ENCODE assay signal across 21 cellular contexts in genomic region chr7:121901026-121901425, GRCh38. TPM values are rescaled to one million over a fixed set of nuclear protein-coding genes. Genes with fewer than 3 reads are reported as not detected.
DNase-seq lines count a peak whose midpoint lies in the region; ATAC-seq and TF ChIP-seq lines count a peak whose summit lies in the region.
"Had no signal": no experiment of that assay in that cellular context is flagged by ENCODE, and none has a peak within 500 bp of the region (broad histone marks: within the 10 kb centered on the region; RNA-seq: fewer than 3 reads in every experiment).

No MANE protein-coding gene starts in this region.

- no peaks in the 10 kb centered on the region for H3K4me1 Mint-ChIP-seq in mesothelial cell of epicardium
- H3K4me1 Mint-ChIP-seq: T-cell had no signal

- 60% methylated on average over 2 of the region's 2 CpGs for WGBS in hepatocyte (ENCODE audit: low lambda C conversion rate, missing lambda C conversion rate)

- no peaks in the 10 kb centered on the region for H3K79me2 ChIP-seq in hepatocyte
- H3K79me2 ChIP-seq: parathyroid adenoma had no signal

- no peaks in the 10 kb centered on the region for H4K20me1 ChIP-seq in hepatocyte (ENCODE audit: insufficient read depth, poor library complexity, severe bottlenecking)

- peaks cover 6% of the 10 kb centered on the region for H3K9me3 Mint-ChIP-seq in mesothelial cell of epicardium
- H3K9me3 Mint-ChIP-seq: activated naive CD4-positive, alpha-beta T cell treated with anti-CD3 and anti-CD28 coated beads for 36 hours; stimulated activated naive CD8-positive, alpha-beta T cell treated with anti-CD3 and anti-CD28 coated beads, Interleukin-15, Interleukin-2, amounts not matched to agents 100 ng/mL and 50 ng/mL, for 24 hours had no signal

- TF ChIP-seq CTCF in GM13977 (IDR thresholded peaks at IDR 0.05; ENCODE audit: extremely low read depth, insufficient read depth, missing control alignments) (no peak), hepatocyte (IDR thresholded peaks at IDR 0.05; ENCODE audit: poor library complexity) (no peak), mesothelial cell of epicardium (IDR thresholded peaks at IDR 0.05; ENCODE audit: unreplicated experiment) (no peak)

- H3K36me3 Mint-ChIP-seq in mesothelial cell of epicardium: no peaks in the 10 kb centered on the region
- H3K36me3 Mint-ChIP-seq: T-cell had no signal

- H3K27ac Mint-ChIP-seq in mesothelial cell of epicardium: no peak overlapping the region
- H3K27ac Mint-ChIP-seq: activated naive CD4-positive, alpha-beta T cell treated with anti-CD3 and anti-CD28 coated beads for 36 hours; stimulated activated naive CD8-positive, alpha-beta T cell treated with anti-CD3 and anti-CD28 coated beads, Interleukin-15, Interleukin-2, amounts not matched to agents 100 ng/mL and 50 ng/mL, for 24 hours; T-cell had no signal

- no peaks in the 10 kb centered on the region for H3K27me3 ChIP-seq in hepatocyte
- H3K27me3 ChIP-seq: Peyer's patch, spleen had no signal

- in situ Hi-C loops in GM13977 (cut with MboI; ENCODE audit: low pct_unique_long_range_greater_than_20kb, low sequenced_read_pairs, unreplicated experiment): no loop called here

- no peak overlapping the region for H3K4me3 Mint-ChIP-seq in mesothelial cell of epicardium
- H3K4me3 Mint-ChIP-seq: activated naive CD4-positive, alpha-beta T cell treated with anti-CD3 and anti-CD28 coated beads for 36 hours; stimulated activated naive CD8-positive, alpha-beta T cell treated with anti-CD3 and anti-CD28 coated beads, Interleukin-15, Interleukin-2, amounts not matched to agents 100 ng/mL and 50 ng/mL, for 24 hours; T-cell had no signal

- DNase-seq in GM13977 (ENCODE audit: low spot score) (peak; percentile 12), hepatocyte (ENCODE audit: low spot score) (no peak), SKM-1 (lab: John Stamatoyannopoulos, UW; ENCODE audit: unreplicated experiment) (no peak), mesothelial cell of epicardium (ENCODE audit: low spot score in 2 of 2, unreplicated experiment in 2 of 2) (no peak)
- DNase-seq: activated naive CD4-positive, alpha-beta T cell treated with anti-CD3 and anti-CD28 coated beads for 36 hours; Karpas-422; left colon; NCI-H1694; NCI-H510A treated with DMSO at 0.1 percent for 48 hours; Peyer's patch; spleen; T-cell had no signal

- no peak overlapping the region for H3K27ac ChIP-seq in hepatocyte
- H3K27ac ChIP-seq: A549, parathyroid adenoma, Peyer's patch, spleen had no signal

- no peaks in the 10 kb centered on the region for H3K36me3 ChIP-seq in hepatocyte (replicated peaks; ENCODE audit: insufficient read depth, low read depth)
- H3K36me3 ChIP-seq: HAP-1, Peyer's patch, spleen had no signal

- H2AFZ ChIP-seq in hepatocyte: no peak overlapping the region
- H2AFZ ChIP-seq: parathyroid adenoma had no signal

- ATAC-seq in GM19395 (IDR thresholded peaks at IDR 0.05; ENCODE audit: unreplicated experiment) (peak; percentile 72), HG02798 (IDR thresholded peaks at IDR 0.05; ENCODE audit: poor library complexity, unreplicated experiment) (peak; percentile 73), HG03442 (IDR thresholded peaks at IDR 0.05; ENCODE audit: unreplicated experiment) (peak; percentile 94), HG02981 (IDR thresholded peaks at IDR 0.05; ENCODE audit: unreplicated experiment) (no peak)
- ATAC-seq: A549, left colon, T-cell had no signal

- H3K9me2 ChIP-seq in hepatocyte (replicated peaks; ENCODE audit: insufficient read depth): no peaks in the 10 kb centered on the region

- H3K4me3 ChIP-seq in hepatocyte: no peak overlapping the region
- H3K4me3 ChIP-seq: A549, HAP-1, Peyer's patch, spleen had no signal

- no peaks in the 10 kb centered on the region for H3K4me1 ChIP-seq in hepatocyte (ENCODE audit: insufficient read depth)
- H3K4me1 ChIP-seq: A549, HAP-1, parathyroid adenoma, Peyer's patch, spleen had no signal

- H3K9me3 ChIP-seq in hepatocyte (ENCODE audit: low read depth): no peaks in the 10 kb centered on the region
- H3K9me3 ChIP-seq: A549, HAP-1, Peyer's patch, spleen had no signal

- no peak overlapping the region for H3K4me2 ChIP-seq in hepatocyte
- H3K4me2 ChIP-seq: A549 had no signal

- H3K27me3 Mint-ChIP-seq in mesothelial cell of epicardium (ENCODE audit: low read depth): no peaks in the 10 kb centered on the region
- H3K27me3 Mint-ChIP-seq: stimulated activated naive CD8-positive, alpha-beta T cell treated with anti-CD3 and anti-CD28 coated beads, Interleukin-15, Interleukin-2, amounts not matched to agents 100 ng/mL and 50 ng/mL, for 24 hours; T-cell had no signal

RNA-seq across cellular contexts. Expression of gene PTPRZ1, which starts 28.1 kb away (rescaled TPM):
- total RNA-seq in hepatocyte (3.4 and 5.0 TPM in 2 replicates), mesothelial cell of epicardium (2.8 to 3.4 TPM (median 3.0 TPM) in 3 replicates)
- polyA plus RNA-seq in hepatocyte: 0.41 and 1.0 TPM in 2 replicates
- total RNA-seq: activated naive CD4-positive, alpha-beta T cell treated with anti-CD3 and anti-CD28 coated beads for 36 hours; G401 had no signal
- polyA plus RNA-seq: A549 had no signal
